9 cellular contexts compared by ENCODE assay signal in the genomic region with DNA sequence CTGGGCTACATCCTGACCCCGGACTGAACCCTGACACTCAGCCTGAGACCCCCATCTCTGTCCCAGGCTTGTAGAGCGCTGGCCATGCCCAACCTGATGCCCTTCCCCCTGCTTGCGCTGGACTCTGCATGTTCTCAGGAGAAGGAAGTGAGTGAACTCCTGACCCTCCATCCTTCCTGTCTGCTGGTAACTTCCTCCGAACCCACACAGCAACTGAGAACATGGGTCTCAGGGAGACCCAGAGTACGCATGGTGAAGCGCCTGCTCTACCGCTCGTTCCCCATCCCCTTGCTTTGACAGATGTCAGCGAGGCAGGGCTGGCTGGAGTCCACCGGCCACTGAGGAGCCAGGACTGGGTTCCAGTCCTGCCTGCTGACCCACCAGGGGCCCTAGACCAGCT. TPM values are rescaled to one million over a fixed set of nuclear protein-coding genes. Genes with fewer than 3 reads are reported as not detected.
DNase-seq lines count a peak whose midpoint lies in the region; ATAC-seq lines count a peak whose summit lies in the region.
"Had no signal": no experiment of that assay in that cellular context is flagged by ENCODE, and none has a peak within 500 bp of the region (broad histone marks: within the 10 kb centered on the region; RNA-seq: fewer than 3 reads in every experiment).

No MANE protein-coding gene starts in this region.

- H3K27ac ChIP-seq in temporal lobe (ENCODE audit: low read depth, low read length) = peak overlapping the region; percentile 75

- peaks cover 7% of the 10 kb centered on the region for H3K27me3 Mint-ChIP-seq in activated CD8-positive, alpha-beta memory T cell treated with anti-CD3 and anti-CD28 coated beads, Interleukin-2, amount 10 ng/mL, durations not matched to agents 7 days and 5 days
- H3K27me3 Mint-ChIP-seq in activated T-helper 17 cell treated with anti-CD3 and anti-CD28 coated beads, Interleukin-2, amount 50 U/mL, for 72 hours = no peaks in the 10 kb centered on the region

- no peaks in the 10 kb centered on the region for H3K36me3 Mint-ChIP-seq in activated CD8-positive, alpha-beta memory T cell treated with anti-CD3 and anti-CD28 coated beads, Interleukin-2, amount 10 ng/mL, durations not matched to agents 7 days and 5 days
- no peaks in the 10 kb centered on the region for H3K36me3 Mint-ChIP-seq in activated T-helper 17 cell treated with anti-CD3 and anti-CD28 coated beads, Interleukin-2, amount 50 U/mL, for 72 hours (ENCODE audit: low read depth)

- ATAC-seq in activated CD8-positive, alpha-beta memory T cell treated with anti-CD3 and anti-CD28 coated beads, Interleukin-2, amount 10 ng/mL, durations not matched to agents 7 days and 5 days = peak; percentile 58
- ATAC-seq in activated T-helper 17 cell treated with anti-CD3 and anti-CD28 coated beads, Interleukin-2, amount 50 U/mL, for 72 hours (replicated peaks) = peak; percentile 54
- ATAC-seq in left lobe of liver = peak; percentile 59
- ATAC-seq in GM19397 (IDR thresholded peaks at IDR 0.05; ENCODE audit: unreplicated experiment) = no peak

- peaks cover 23% of the 10 kb centered on the region for H3K4me1 Mint-ChIP-seq in activated CD8-positive, alpha-beta memory T cell treated with anti-CD3 and anti-CD28 coated beads, Interleukin-2, amount 10 ng/mL, durations not matched to agents 7 days and 5 days
- H3K4me1 Mint-ChIP-seq in activated T-helper 17 cell treated with anti-CD3 and anti-CD28 coated beads, Interleukin-2, amount 50 U/mL, for 72 hours = peaks cover 28% of the 10 kb centered on the region

- no peak overlapping the region for H3K4me3 Mint-ChIP-seq in activated CD8-positive, alpha-beta memory T cell treated with anti-CD3 and anti-CD28 coated beads, Interleukin-2, amount 10 ng/mL, durations not matched to agents 7 days and 5 days
- peak overlapping the region; percentile 72 for H3K4me3 Mint-ChIP-seq in activated T-helper 17 cell treated with anti-CD3 and anti-CD28 coated beads, Interleukin-2, amount 50 U/mL, for 72 hours

- H3K27ac Mint-ChIP-seq in activated CD8-positive, alpha-beta memory T cell treated with anti-CD3 and anti-CD28 coated beads, Interleukin-2, amount 10 ng/mL, durations not matched to agents 7 days and 5 days = peak overlapping the region; percentile 56
- H3K27ac Mint-ChIP-seq in activated T-helper 17 cell treated with anti-CD3 and anti-CD28 coated beads, Interleukin-2, amount 50 U/mL, for 72 hours = peak overlapping the region; percentile 95

- CTCF ChIA-PET in activated CD8-positive, alpha-beta memory T cell treated with anti-CD3 and anti-CD28 coated beads, Interleukin-2, amount 10 ng/mL, durations not matched to agents 7 days and 5 days (lab: Charles Lee) = interaction anchor here (1.3 kb wide), 1 partner anchor 79 kb away, joined by 3 read pairs; no protein-coding TSS in a partner anchor

- H3K9me3 Mint-ChIP-seq in activated CD8-positive, alpha-beta memory T cell treated with anti-CD3 and anti-CD28 coated beads, Interleukin-2, amount 10 ng/mL, durations not matched to agents 7 days and 5 days (ENCODE audit: low read depth) = no peaks in the 10 kb centered on the region
- H3K9me3 Mint-ChIP-seq in activated T-helper 17 cell treated with anti-CD3 and anti-CD28 coated beads, Interleukin-2, amount 50 U/mL, for 72 hours = no peaks in the 10 kb centered on the region

- DNase-seq in activated CD8-positive, alpha-beta memory T cell treated with anti-CD3 and anti-CD28 coated beads, Interleukin-2, amount 10 ng/mL, durations not matched to agents 7 days and 5 days = peak; percentile 51
- DNase-seq in activated CD8-positive, alpha-beta memory T cell treated with anti-CD3 and anti-CD28 coated beads for 24 hours = no peak
- DNase-seq in left lobe of liver (ENCODE audit: low spot score) (no peak), NCI-H146 treated with DMSO at 0.1 percent for 48 hours (lab: John Stamatoyannopoulos, UW; ENCODE audit: unreplicated experiment) (no peak), NCI-H2171 (lab: John Stamatoyannopoulos, UW) (no peak)
- DNase-seq: SHP77 had no signal

RNA-seq across cellular contexts. Expression of gene CAMKK1, which starts 6.1 kb away (rescaled TPM):
- total RNA-seq in activated CD8-positive, alpha-beta memory T cell treated with anti-CD3 and anti-CD28 coated beads, Interleukin-2, amount 10 ng/mL, durations not matched to agents 7 days and 5 days = 1 to 10 TPM; 1.8 TPM
- total RNA-seq in activated T-helper 17 cell treated with anti-CD3 and anti-CD28 coated beads, Interleukin-2, amount 50 U/mL, for 72 hours = 1 to 10 TPM; 4.0 to 4.9 TPM
- total RNA-seq in left lobe of liver = 0.35 TPM
- 5.7 TPM for total RNA-seq in temporal lobe

RNA-seq across cellular contexts. Expression of gene P2RX1, which starts 29.5 kb away (rescaled TPM):
- total RNA-seq in activated CD8-positive, alpha-beta memory T cell treated with anti-CD3 and anti-CD28 coated beads, Interleukin-2, amount 10 ng/mL, durations not matched to agents 7 days and 5 days = under 1 TPM; 0.58 to 0.61 TPM
- total RNA-seq in activated T-helper 17 cell treated with anti-CD3 and anti-CD28 coated beads, Interleukin-2, amount 50 U/mL, for 72 hours = 1 to 10 TPM in 1 of 2 donors, not detected in 1; 1.6 TPM
- total RNA-seq in left lobe of liver = 0.13 TPM
- under 0.01 TPM for total RNA-seq in temporal lobe

RNA-seq across cellular contexts. Expression of gene NCBP3, which starts 40.7 kb away (rescaled TPM):
- total RNA-seq in activated CD8-positive, alpha-beta memory T cell treated with anti-CD3 and anti-CD28 coated beads, Interleukin-2, amount 10 ng/mL, durations not matched to agents 7 days and 5 days = 10 to 100 TPM; 46.3 to 48.7 TPM
- total RNA-seq in activated T-helper 17 cell treated with anti-CD3 and anti-CD28 coated beads, Interleukin-2, amount 50 U/mL, for 72 hours = 10 to 100 TPM; 30.8 to 40.4 TPM
- 11.5 TPM for total RNA-seq in left lobe of liver
- total RNA-seq in temporal lobe = 21.6 TPM
